ENCODE assay signal across 16 cellular contexts in the genomic region with DNA sequence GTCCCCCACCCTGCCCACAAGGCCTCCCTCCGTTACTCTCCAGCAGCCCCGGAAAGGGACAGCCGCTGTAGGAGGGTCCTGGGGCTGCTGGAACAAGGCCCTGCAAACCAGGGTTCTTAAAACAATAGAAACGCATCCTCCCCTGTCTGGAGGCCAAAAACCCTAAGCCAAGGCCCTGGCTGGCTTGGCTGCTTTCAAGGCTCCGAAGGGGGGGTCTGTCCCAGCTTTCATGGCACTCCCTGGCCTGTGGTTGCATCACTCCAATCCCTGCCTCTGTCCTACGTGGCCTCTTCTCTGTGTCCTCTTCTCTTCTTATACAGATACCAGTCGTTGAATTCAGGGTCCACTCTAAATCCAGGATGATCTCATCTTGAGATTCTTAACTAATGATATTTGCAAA. TPM values are rescaled to one million over a fixed set of nuclear protein-coding genes. Genes with fewer than 3 reads are reported as not detected.
DNase-seq lines count a peak whose midpoint lies in the region; ATAC-seq and TF ChIP-seq lines count a peak whose summit lies in the region.
"Had no signal": no experiment of that assay in that cellular context is flagged by ENCODE, and none has a peak within 500 bp of the region (broad histone marks: within the 10 kb centered on the region; RNA-seq: fewer than 3 reads in every experiment).

No MANE protein-coding gene starts in this region.

- H2BK20ac ChIP-seq in IMR-90 (ENCODE audit: low read depth, low read length), result no peak overlapping the region

- H3K4me3 Mint-ChIP-seq in stimulated activated naive B cell treated with anti-CD40 and anti-IgM and Interleukin-4, amounts not matched to agents 10 μg/mL and 1 μg/mL and 100 μg/mL, for 72 hours, result no peak overlapping the region

- H3K9me3 ChIP-seq in A673 (ENCODE audit: low read depth, low read length, poor library complexity, severe bottlenecking) (no peaks in the 10 kb centered on the region), IMR-90 (ENCODE audit: control insufficient read depth, insufficient read depth, low read length) (no peaks in the 10 kb centered on the region)

- in situ Hi-C loops in IMR-90 (cut with MboI; ENCODE audit: low sequenced_read_pairs), result no loop called here

- H2BK5ac ChIP-seq in IMR-90 (ENCODE audit: low read depth, low read length, poor library complexity, severe bottlenecking), result no peak overlapping the region

- H3K4me1 Mint-ChIP-seq in stimulated activated naive B cell treated with anti-CD40 and anti-IgM and Interleukin-4, amounts not matched to agents 10 μg/mL and 1 μg/mL and 100 μg/mL, for 72 hours, result peaks cover 8 to 10% of the 10 kb centered on the region in 2 donors

- peak overlapping the region; percentile 14 for H3K4me3 ChIP-seq in A673 (ENCODE audit: low read depth, low read length, poor library complexity, severe bottlenecking)
- no peak overlapping the region for H3K4me3 ChIP-seq in IMR-90 (ENCODE audit: insufficient read depth, low read depth, low read length)
- H3K4me3 ChIP-seq in fibroblast of pulmonary artery (replicated peaks; ENCODE audit: low read depth, low read length), result no peak overlapping the region

- H2BK15ac ChIP-seq in IMR-90 (ENCODE audit: low read depth, low read length), result no peak overlapping the region

- no peak overlapping the region for H2AK5ac ChIP-seq in IMR-90 (ENCODE audit: low read depth, low read length)

- WGBS in IMR-90 (ENCODE audit: extremely low coverage in 2 of 2, insufficient read length in 1 of 2), 2 experiments, result 49% methylated on average over 5 of the region's 7 CpGs; no CpG with 5 or more reads in 1 of the 2 experiments

- CTCF ChIA-PET in A673 (lab: Charles Lee) (interaction anchor here (0.5 to 2.0 kb wide), 4 partner anchors 62 to 666 kb away, joined by 3 to 13 read pairs (median 5); no protein-coding TSS in a partner anchor), IMR-90 (lab: Yijun Ruan, JAX) (interaction anchor here (1.1 to 2.5 kb wide), 4 partner anchors 83 to 154 kb away, joined by 3 to 15 read pairs (median 4); no protein-coding TSS in a partner anchor)

- no peak overlapping the region for H3K23ac ChIP-seq in IMR-90 (ENCODE audit: low read depth, low read length)

- BruUV-seq in A673 (replicated peaks; lab: Mats Ljungman, UMichigan), result no TSS peak
- BruUV-seq in IMR-90 (replicated peaks; lab: Mats Ljungman, UMichigan), result no TSS peak

- no peak for TF ChIP-seq POLR2A in IMR-90 (IDR thresholded peaks at IDR 0.05; ENCODE audit: low read depth, low read length)

- H2AFZ ChIP-seq in IMR-90 (replicated peaks; ENCODE audit: low read length, poor library complexity), result no peak overlapping the region

- peak; percentile 69 for DNase-seq in A673 (ENCODE audit: low spot score)
- no peak for DNase-seq in IMR-90
- DNase-seq in fibroblast of pulmonary artery (ENCODE audit: low read depth), result peak; percentile 56
- DNase-seq in sciatic nerve (ENCODE audit: low spot score), result no peak
- DNase-seq in NOMO-1 (lab: John Stamatoyannopoulos, UW; ENCODE audit: unreplicated experiment in 2 of 2), result no peak
- DNase-seq in stimulated activated naive B cell treated with anti-CD40 and anti-IgM and Interleukin-4, amounts not matched to agents 10 μg/mL and 1 μg/mL and 100 μg/mL, for 72 hours, result no peak
- no peak for DNase-seq in SK-N-DZ (ENCODE audit: low spot score)
- DNase-seq: ACHN; CD4-positive, alpha-beta T cell; NCI-H1417 treated with DMSO at 0.1 percent for 48 hours; NCI-H2029; NCI-H2171; NCI-H446; NK-92 treated with Interleukin-12 subunit alpha and Interleukin-12 subunit beta, amount 100 ng/mL, for 24 hours; OCI-M1 had no signal

- H3K36me3 ChIP-seq in A673 (ENCODE audit: insufficient read depth, low read length, poor library complexity, severe bottlenecking) (no peaks in the 10 kb centered on the region), IMR-90 (ENCODE audit: control insufficient read depth, insufficient read depth, low read length) (no peaks in the 10 kb centered on the region)

- H3K9me3 Mint-ChIP-seq in stimulated activated naive B cell treated with anti-CD40 and anti-IgM and Interleukin-4, amounts not matched to agents 10 μg/mL and 1 μg/mL and 100 μg/mL, for 72 hours, result no peaks in the 10 kb centered on the region
- H3K9me3 Mint-ChIP-seq: CD4-positive, alpha-beta T cell had no signal

- H3K18ac ChIP-seq in IMR-90 (ENCODE audit: low read depth, low read length), result no peak overlapping the region

- no peak overlapping the region for H2BK120ac ChIP-seq in IMR-90 (ENCODE audit: low read depth, low read length)

- no peak overlapping the region for H3K4me2 ChIP-seq in IMR-90 (ENCODE audit: low read depth, low read length)

- H3K9me1 ChIP-seq in IMR-90 (ENCODE audit: insufficient read depth, low read length), result 0 out of 2 replicates have a peak, but pooled peaks cover 3% of the 10 kb centered on the region

- no peak overlapping the region for H2AK9ac ChIP-seq in IMR-90 (replicated peaks; ENCODE audit: low read depth, low read length, poor library complexity)

- H3K27ac ChIP-seq in A673 (ENCODE audit: low read depth, low read length, poor library complexity, severe bottlenecking) (peak overlapping the region; percentile 98), IMR-90 (ENCODE audit: insufficient read depth, low read length) (no peak overlapping the region)

- peaks cover 11% of the 10 kb centered on the region for H4K20me1 ChIP-seq in IMR-90 (ENCODE audit: insufficient read depth, low read length)

- no peak for ATAC-seq in IMR-90 (ENCODE audit: low read depth)
- peak; percentile 3 for ATAC-seq in sciatic nerve
- no peak for ATAC-seq in stimulated activated naive B cell treated with anti-CD40 and anti-IgM and Interleukin-4, amounts not matched to agents 10 μg/mL and 1 μg/mL and 100 μg/mL, for 72 hours (replicated peaks)
- no peak for ATAC-seq in HG03520 (IDR thresholded peaks at IDR 0.05; ENCODE audit: unreplicated experiment)

- H3K79me1 ChIP-seq in IMR-90 (ENCODE audit: low read depth in 1 of 2, low read length in 2 of 2), result 0 out of 4 replicates have a peak, but pooled peaks cover 0 to 3% of the 10 kb centered on the region in 2 experiments

- POLR2A ChIA-PET in A673 (lab: Charles Lee; ENCODE audit: low non-redundant PET) (no interaction called here), IMR-90 (lab: Charles Lee; ENCODE audit: unreplicated experiment) (no interaction called here)

- H3K9ac ChIP-seq in IMR-90 (ENCODE audit: low read depth, low read length), result no peak overlapping the region

- dilution Hi-C loops in IMR-90 (cut with HindIII; ENCODE audit: low sequenced_read_pairs, unreplicated experiment), result no loop called here

- TF ChIP-seq CTCF in A673 (conservative IDR thresholded peaks at IDR 0.05; ENCODE audit: low read depth, low read length), result no peak
- no peak for TF ChIP-seq CTCF in IMR-90 (conservative IDR thresholded peaks at IDR 0.05; ENCODE audit: low read depth, low read length)
- no peak for TF ChIP-seq CTCF in fibroblast of pulmonary artery (IDR thresholded peaks at IDR 0.05; ENCODE audit: low read length, missing control alignments)

- H3K27ac Mint-ChIP-seq in stimulated activated naive B cell treated with anti-CD40 and anti-IgM and Interleukin-4, amounts not matched to agents 10 μg/mL and 1 μg/mL and 100 μg/mL, for 72 hours, result no peak overlapping the region

- no peak overlapping the region for H4K8ac ChIP-seq in IMR-90 (ENCODE audit: low read depth in 2 of 2, low read length in 2 of 2)

- no peak for TF ChIP-seq RAD21 in IMR-90 (IDR thresholded peaks at IDR 0.05; ENCODE audit: low read length)

- peaks cover 13 to 34% of the 10 kb centered on the region in 2 donors for H3K27me3 Mint-ChIP-seq in stimulated activated naive B cell treated with anti-CD40 and anti-IgM and Interleukin-4, amounts not matched to agents 10 μg/mL and 1 μg/mL and 100 μg/mL, for 72 hours

- no peak overlapping the region for H3K14ac ChIP-seq in IMR-90 (replicated peaks; ENCODE audit: low read depth, low read length)

- no peaks in the 10 kb centered on the region for H3K36me3 Mint-ChIP-seq in stimulated activated naive B cell treated with anti-CD40 and anti-IgM and Interleukin-4, amounts not matched to agents 10 μg/mL and 1 μg/mL and 100 μg/mL, for 72 hours

- no peak overlapping the region for H4K91ac ChIP-seq in IMR-90 (ENCODE audit: insufficient read depth, low read depth, low read length)

- H3K4me1 ChIP-seq in A673 (ENCODE audit: insufficient read depth, low read length, poor library complexity, severe bottlenecking) (peaks cover 57% of the 10 kb centered on the region), IMR-90 (ENCODE audit: control insufficient read depth, insufficient read depth, low read length) (peaks cover 2% of the 10 kb centered on the region; the same call in 1 of the 2 replicates)

- no peak overlapping the region for H4K5ac ChIP-seq in IMR-90 (ENCODE audit: low read depth, low read length)

- H3K56ac ChIP-seq in IMR-90 (ENCODE audit: extremely low read depth, insufficient read depth, low read length), result no peak overlapping the region

- no peaks in the 10 kb centered on the region for H3K27me3 ChIP-seq in A673 (replicated peaks; ENCODE audit: insufficient read depth, low read depth, low read length, poor library complexity)
- H3K27me3 ChIP-seq in IMR-90 (ENCODE audit: control insufficient read depth, insufficient read depth, low read length), result peaks cover 4% of the 10 kb centered on the region; the same call in 1 of the 2 replicates

- intact Hi-C loops in A673 (cut with micrococcal nuclease; ENCODE audit: unreplicated experiment) (loop anchor here (5.0 to 10.0 kb wide), 2 partner anchors 84 to 256 kb away; no protein-coding TSS in a partner anchor), IMR-90 (cut with micrococcal nuclease) (no loop called here), sciatic nerve (cut with DNase I) (loop anchor here (5.0 kb wide), 1 partner anchor 154 kb away; no protein-coding TSS in a partner anchor)

- no peak overlapping the region for H3K4ac ChIP-seq in IMR-90 (ENCODE audit: low read depth, low read length)

TF ChIP-seq in IMR-90, 13 proteins besides CTCF, POLR2A, EP300 and RAD21:
- no peak for TF ChIP-seq RFX5 (IDR thresholded peaks at IDR 0.05; ENCODE audit: low read depth, low read length)
- no peak for TF ChIP-seq FOS (IDR thresholded peaks at IDR 0.05; ENCODE audit: low read depth, low read length)
- peak; percentile 23; the same call in 1 of the 2 replicates for TF ChIP-seq CEBPB (IDR thresholded peaks at IDR 0.05; ENCODE audit: low read depth, low read length)
- no peak for TF ChIP-seq NFE2L2 (IDR thresholded peaks at IDR 0.05; ENCODE audit: low read depth, low read length)

RNA-seq across cellular contexts. Expression of a gene that starts 7.4 kb away (rescaled TPM):
- total RNA-seq in A673 (2021) (58.2 and 63.8 TPM in 2 replicates), IMR-90 (2012; rRNA removed) (25.3 and 33.6 TPM in 2 replicates), sciatic nerve (35.2 TPM)
- polyA plus RNA-seq in IMR-90 (2012; rRNA removed), result 33.9 and 36.4 TPM in 2 replicates
- 38.7 and 47.1 TPM in 2 replicates for polyA plus RNA-seq in IMR-90 (2012; cell fraction: cytosol; rRNA removed)
- 63.9 and 70.8 TPM in 2 replicates for polyA plus RNA-seq in IMR-90 (2012; cell fraction: nucleus; rRNA removed; ENCODE audit: low replicate concordance)
- 63.4 and 73.0 TPM in 2 replicates for polyA plus RNA-seq in SK-N-DZ (2014; cell fraction: cytosol; rRNA removed)
- polyA plus RNA-seq in SK-N-DZ (2014; cell fraction: nucleus; rRNA removed), result 125 and 126 TPM in 2 replicates

Comparison
In these comparisons a context has a peak if more than half of its experiments do, and no peak if none do; other contexts are left out.
1. DNase-seq: peak in A673 (single experiment) and fibroblast of pulmonary artery (single experiment); none in IMR-90 (single experiment), sciatic nerve (single experiment), NOMO-1 (0 of 2), stimulated activated naive B cell treated with anti-CD40 and anti-IgM and Interleukin-4, amounts not matched to agents 10 μg/mL and 1 μg/mL and 100 μg/mL, for 72 hours (single experiment) and SK-N-DZ (single experiment).